In the genomic region with DNA sequence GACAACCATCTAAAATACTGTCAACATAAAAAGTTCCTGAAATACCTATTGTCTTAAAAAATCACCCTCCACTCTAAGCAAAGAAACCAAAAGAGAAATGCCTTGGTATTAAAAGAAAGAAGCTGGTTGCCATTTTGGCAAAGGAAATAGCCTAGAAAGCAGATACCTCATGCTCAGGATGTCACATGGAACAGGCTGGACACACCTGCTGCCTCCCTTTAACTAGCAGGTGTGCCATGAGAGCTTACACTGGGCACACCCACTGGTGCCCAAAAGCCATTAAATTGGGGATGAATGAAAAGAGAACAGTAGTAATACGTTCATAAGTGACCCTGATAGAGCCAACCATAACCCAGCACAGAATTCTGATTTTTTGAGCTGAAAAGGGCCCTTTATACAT, we compare ENCODE assay signal across 8 cellular contexts. TPM values are rescaled to one million over a fixed set of nuclear protein-coding genes. Genes with fewer than 3 reads are reported as not detected.
DNase-seq lines count a peak whose midpoint lies in the region; ATAC-seq, FAIRE-seq and TF ChIP-seq lines count a peak whose summit lies in the region.

No MANE protein-coding gene starts in this region.

- WGBS in right cardiac atrium = 81% methylated on average over 1 of the region's 1 CpG

- H3K4me1 Mint-ChIP-seq in T-helper 17 cell = peaks cover 46% of the 10 kb centered on the region

- no peak for DNase-seq in right cardiac atrium
- no peak for DNase-seq in right atrium auricular region (ENCODE audit: low spot score)
- no peak for DNase-seq in T-helper 17 cell
- DNase-seq in kidney = no peak
- no peak for DNase-seq in NK-92 treated with Interleukin-12 subunit alpha and Interleukin-12 subunit beta, amount 100 ng/mL, for 24 hours (lab: John Stamatoyannopoulos, UW)

- peak overlapping the region; percentile 100 for H3K4me3 ChIP-seq in right cardiac atrium (ENCODE audit: low read length)
- H3K4me3 ChIP-seq in right atrium auricular region = peak overlapping the region in 1 of 2 donors; percentile 93
- H3K4me3 ChIP-seq in kidney (ENCODE audit: low read length in 2 of 2) = peak overlapping the region; percentile 73 to 76

- peak overlapping the region in 1 of 2 donors; percentile 42 for H3K9ac ChIP-seq in kidney (ENCODE audit: low read length in 2 of 2)

- H3K9me3 ChIP-seq in right cardiac atrium (ENCODE audit: control insufficient read depth, low read length) = no peaks in the 10 kb centered on the region
- H3K9me3 ChIP-seq in right atrium auricular region = no peaks in the 10 kb centered on the region
- H3K9me3 ChIP-seq in T-helper 17 cell (ENCODE audit: control insufficient read depth, low read length, poor library complexity, severe bottlenecking) = no peaks in the 10 kb centered on the region
- no peaks in the 10 kb centered on the region for H3K9me3 ChIP-seq in kidney (ENCODE audit: control insufficient read depth in 1 of 2, low read length in 2 of 2)

- intact Hi-C loops in right cardiac atrium (cut with DNase I) = loop anchor here in 1 of 4 donors (10.0 kb wide), 1 partner anchor 85 kb away; no protein-coding TSS in a partner anchor
- intact Hi-C loops in kidney (cut with DNase I) = no loop called here

- peak overlapping the region; percentile 96 for H3K27ac Mint-ChIP-seq in T-helper 17 cell

- no peak for FAIRE-seq in kidney (lab: Jason Lieb, UNC)

- ATAC-seq in right cardiac atrium (no peak), T-helper 17 cell (no peak), GM19452 (IDR thresholded peaks at IDR 0.05; ENCODE audit: unreplicated experiment) (no peak), GM18858 (IDR thresholded peaks at IDR 0.05; ENCODE audit: unreplicated experiment) (no peak), GM19035 (IDR thresholded peaks at IDR 0.05; ENCODE audit: unreplicated experiment) (no peak)

- no peaks in the 10 kb centered on the region for H3K36me3 Mint-ChIP-seq in T-helper 17 cell (ENCODE audit: low read depth)

- H3K4me3 Mint-ChIP-seq in T-helper 17 cell = peak overlapping the region; percentile 96

- no peak for TF ChIP-seq CTCF in right atrium auricular region (IDR thresholded peaks at IDR 0.05)
- no peak for TF ChIP-seq CTCF in kidney (IDR thresholded peaks at IDR 0.05; ENCODE audit: borderline replicate concordance, extremely low read depth, insufficient read depth)

- no peaks in the 10 kb centered on the region for H3K27me3 ChIP-seq in right cardiac atrium (ENCODE audit: control insufficient read depth, insufficient read depth)
- no peaks in the 10 kb centered on the region for H3K27me3 ChIP-seq in right atrium auricular region

- H3K27ac ChIP-seq in right cardiac atrium (ENCODE audit: low read length) (no peak overlapping the region), right atrium auricular region (peak overlapping the region in 1 of 2 donors; percentile 80), kidney (ENCODE audit: low read depth in 2 of 2, low read length in 2 of 2) (no peak overlapping the region)

- H3K36me3 ChIP-seq in right atrium auricular region (no peaks in the 10 kb centered on the region), kidney (ENCODE audit: control insufficient read depth in 1 of 2, insufficient read depth in 2 of 2, low read length in 2 of 2) (no peaks in the 10 kb centered on the region)

- H3K27me3 Mint-ChIP-seq in T-helper 17 cell = no peaks in the 10 kb centered on the region

- H3K4me1 ChIP-seq in right cardiac atrium (ENCODE audit: control insufficient read depth, insufficient read depth, low read length) (peaks cover 6% of the 10 kb centered on the region), right atrium auricular region (peaks cover 0 to 15% of the 10 kb centered on the region in 2 donors), kidney (ENCODE audit: control insufficient read depth in 1 of 2, insufficient read depth in 1 of 2, low read depth in 1 of 2, low read length in 2 of 2) (peaks cover 0 to 9% of the 10 kb centered on the region in 2 donors)

RNA-seq across cellular contexts. Expression of a gene that starts 1.5 kb away (rescaled TPM):
- 10 to 100 TPM; 11.8 to 15.9 (median 12.7) TPM for total RNA-seq in right cardiac atrium
- 5.2 TPM for polyA plus RNA-seq in right cardiac atrium
- total RNA-seq in right atrium auricular region = 10 to 100 TPM in 1 of 2 donors, 1 to 10 TPM in 1; 9.8 to 10.8 TPM
- 10 to 100 TPM; 18.0 to 24.4 TPM for total RNA-seq in T-helper 17 cell
- total RNA-seq in kidney = 20.5 TPM
- 4.8 TPM for polyA plus RNA-seq in kidney (ENCODE audit: insufficient read depth, low read depth, low replicate concordance)
